ENCODE assay signal across 8 cellular contexts in genomic region chr3:128649264-128649663, GRCh38. TPM values are rescaled to one million over a fixed set of nuclear protein-coding genes. Genes with fewer than 3 reads are reported as not detected.
DNase-seq lines count a peak whose midpoint lies in the region; TF ChIP-seq lines count a peak whose summit lies in the region.

No MANE protein-coding gene starts in this region.

- in situ Hi-C loops in brain microvascular endothelial cell (cut with HindIII; ENCODE audit: low pct_ligation_motif_present, low sequenced_read_pairs), result no loop called here
- in situ Hi-C loops in ACHN (cut with HindIII; ENCODE audit: low pct_ligation_motif_present, low pct_unique_long_range_greater_than_20kb, low sequenced_read_pairs), result no loop called here

- H3K4me1 ChIP-seq in muscle layer of colon (ENCODE audit: insufficient read depth, low read length), result peaks cover 14% of the 10 kb centered on the region

- H3K27ac ChIP-seq in AG04450 (ENCODE audit: low read depth, low read length), result no peak overlapping the region
- H3K27ac ChIP-seq in brain microvascular endothelial cell, result peak overlapping the region; percentile 95
- peak overlapping the region; percentile 93 for H3K27ac ChIP-seq in muscle layer of colon (ENCODE audit: low read depth, low read length)

- H3K36me3 ChIP-seq in brain microvascular endothelial cell (replicated peaks) (peaks cover 12% of the 10 kb centered on the region), muscle layer of colon (ENCODE audit: insufficient read depth, low read length) (peaks cover 7% of the 10 kb centered on the region)

- TF ChIP-seq CTCF in AG04450 (IDR thresholded peaks at IDR 0.05; ENCODE audit: low read depth, low read length), result no peak
- TF ChIP-seq CTCF in brain microvascular endothelial cell (IDR thresholded peaks at IDR 0.05; ENCODE audit: low read depth, low read length, missing control alignments), result no peak

- CTCF ChIA-PET in AG04450 (lab: Charles Lee), result interaction anchor here (0.6 to 2.9 kb wide), 5 partner anchors 31 to 197 kb away, joined by 3 to 13 read pairs (median 4); no protein-coding TSS in a partner anchor

- peak overlapping the region; percentile 66 for H3K9ac ChIP-seq in muscle layer of colon (ENCODE audit: low read length)

- POLR2A ChIA-PET in AG04450 (lab: Yijun Ruan, JAX), result interaction anchor here (1.8 kb wide), 1 partner anchor 31 kb away, joined by 5 read pairs; no protein-coding TSS in a partner anchor

- DNase-seq in AG04450 (ENCODE audit: low read depth, low spot score) (no peak), HT-29 (ENCODE audit: low spot score) (peak; percentile 41), brain microvascular endothelial cell (no peak), DMS53 treated with DMSO at 0.1 percent for 48 hours (lab: John Stamatoyannopoulos, UW; ENCODE audit: unreplicated experiment) (no peak), NCI-H1930 (lab: John Stamatoyannopoulos, UW) (no peak), ureter (ENCODE audit: low spot score) (no peak), ACHN (no peak)

- H3K27me3 ChIP-seq in AG04450 (ENCODE audit: control insufficient read depth, insufficient read depth, low read length), result no peaks in the 10 kb centered on the region
- no peaks in the 10 kb centered on the region for H3K27me3 ChIP-seq in brain microvascular endothelial cell (replicated peaks)
- H3K27me3 ChIP-seq in muscle layer of colon (ENCODE audit: control insufficient read depth in 1 of 2, insufficient read depth in 2 of 2, low read length in 2 of 2), result no peaks in the 10 kb centered on the region

- H3K4me3 ChIP-seq in AG04450 (ENCODE audit: low read depth, low read length) (peak overlapping the region; percentile 100), brain microvascular endothelial cell (ENCODE audit: low read depth, low read length) (peak overlapping the region; percentile 99), muscle layer of colon (ENCODE audit: low read depth in 1 of 2, low read length in 2 of 2) (peak overlapping the region in 1 of 2 donors; percentile 66)

- H3K9me3 ChIP-seq in AG04450 (ENCODE audit: control insufficient read depth, insufficient read depth, low read length), result peaks cover 6% of the 10 kb centered on the region; the same call in 1 of the 2 replicates
- H3K9me3 ChIP-seq in muscle layer of colon (ENCODE audit: low read length), result no peaks in the 10 kb centered on the region

RNA-seq across cellular contexts. Expression of gene RPN1, which starts 1.4 kb away (rescaled TPM):
- 403 and 458 TPM in 2 replicates for polyA plus RNA-seq in AG04450 (2011; rRNA removed)
- polyA minus RNA-seq in AG04450 (2011; rRNA and poly(A)+ RNA removed), result 520 and 535 TPM in 2 replicates
- 622 and 639 TPM in 2 replicates for total RNA-seq in HT-29 (2014; rRNA removed; shearing (Covaris generic))
- 180 TPM for total RNA-seq in ureter
